1 cellular context compared by ENCODE assay signal in genomic region chr4:55395529-55396304, GRCh38.
TF ChIP-seq lines count a peak whose summit lies in the region.

TMEM165 (plus strand) TSS chr4:55395957; CDS start chr4:55396190, 233 bp downstream.

TF ChIP-seq in HEK293, 187 proteins besides CTCF, POLR2A, EP300 and RAD21 (continued from another document and continues in another):
- TF ChIP-seq ZFHX2 (tag by site-specific recombination; conservative IDR thresholded peaks at IDR 0.05): no peak
- no peak for TF ChIP-seq INSM2 (tag by site-specific recombination; IDR thresholded peaks at IDR 0.05)
- no peak for TF ChIP-seq ZNF248 (tag by site-specific recombination; IDR thresholded peaks at IDR 0.05)
- TF ChIP-seq EGR2 (tag by site-specific recombination; IDR thresholded peaks at IDR 0.05; ENCODE audit: low read depth): no peak
- no peak for TF ChIP-seq ZBTB1 (tag by site-specific recombination; IDR thresholded peaks at IDR 0.05)
- TF ChIP-seq HOXA7 (CRISPR knock-in tag; IDR thresholded peaks at IDR 0.05; ENCODE audit: borderline replicate concordance): no peak
- TF ChIP-seq BCL11A (tag by site-specific recombination; IDR thresholded peaks at IDR 0.05; ENCODE audit: low read depth): no peak
- peak; percentile 45; the same call in 1 of the 2 replicates for TF ChIP-seq ZBTB48 (tag by site-specific recombination; IDR thresholded peaks at IDR 0.05)
- no peak for TF ChIP-seq ZNF221 (tag by site-specific recombination; IDR thresholded peaks at IDR 0.05; ENCODE audit: borderline replicate concordance)
- no peak for TF ChIP-seq AEBP2 (tag by site-specific recombination; IDR thresholded peaks at IDR 0.05; ENCODE audit: borderline replicate concordance)
- peak; percentile 60 for TF ChIP-seq ZNF366 (tag by site-specific recombination; conservative IDR thresholded peaks at IDR 0.05)
- TF ChIP-seq ZNF132 (tag by site-specific recombination; IDR thresholded peaks at IDR 0.05; ENCODE audit: borderline replicate concordance): no peak
- TF ChIP-seq ZNF580 (tag by site-specific recombination; IDR thresholded peaks at IDR 0.05): no peak
- no peak for TF ChIP-seq ZNF777 (tag by site-specific recombination; IDR thresholded peaks at IDR 0.05; ENCODE audit: borderline replicate concordance)
- no peak for TF ChIP-seq ZNF560 (tag by site-specific recombination; IDR thresholded peaks at IDR 0.05; ENCODE audit: borderline replicate concordance)
- no peak for TF ChIP-seq ZNF292 (tag by site-specific recombination; IDR thresholded peaks at IDR 0.05; ENCODE audit: borderline replicate concordance, low read depth)
- TF ChIP-seq ZNF175 (tag by site-specific recombination; IDR thresholded peaks at IDR 0.05): no peak
- TF ChIP-seq ZNF148 (tag by site-specific recombination; IDR thresholded peaks at IDR 0.05; ENCODE audit: borderline replicate concordance): no peak
- no peak for TF ChIP-seq ZNF645 (tag by site-specific recombination; IDR thresholded peaks at IDR 0.05)
- TF ChIP-seq ZNF112 (tag by site-specific recombination; IDR thresholded peaks at IDR 0.05): no peak
- TF ChIP-seq ZSCAN4 (tag by site-specific recombination; IDR thresholded peaks at IDR 0.05): no peak
- TF ChIP-seq ZNF391 (tag by site-specific recombination; IDR thresholded peaks at IDR 0.05; ENCODE audit: borderline replicate concordance, low read depth): peak; percentile 21; the same call in 1 of the 2 replicates
- TF ChIP-seq GFI1B (tag by site-specific recombination; IDR thresholded peaks at IDR 0.05): no peak
- TF ChIP-seq REPIN1 (tag by site-specific recombination; IDR thresholded peaks at IDR 0.05; ENCODE audit: low read depth): no peak
- peak; percentile 80 for TF ChIP-seq SP2 (tag by site-specific recombination; IDR thresholded peaks at IDR 0.05)
- TF ChIP-seq ZNF169 (tag by site-specific recombination; IDR thresholded peaks at IDR 0.05): no peak
- TF ChIP-seq ZNF311 (tag by site-specific recombination; IDR thresholded peaks at IDR 0.05; ENCODE audit: borderline replicate concordance): no peak
- TF ChIP-seq ZNF549 (tag by site-specific recombination; IDR thresholded peaks at IDR 0.05): no peak
- TF ChIP-seq ZNF138 (tag by site-specific recombination; IDR thresholded peaks at IDR 0.05; ENCODE audit: borderline replicate concordance): no peak
- no peak for TF ChIP-seq TCF7L2 (IDR thresholded peaks at IDR 0.05; ENCODE audit: borderline replicate concordance, low read depth, low read length)
- TF ChIP-seq KLF17 (tag by site-specific recombination; IDR thresholded peaks at IDR 0.05): 0 out of 2 replicates have a peak, but pooled peaks have one; percentile 46
- TF ChIP-seq ZNF513 (tag by site-specific recombination; IDR thresholded peaks at IDR 0.05): 0 out of 2 replicates have a peak, but pooled peaks have one; percentile 18
- no peak for TF ChIP-seq TRIM28 (IDR thresholded peaks at IDR 0.05; ENCODE audit: borderline replicate concordance, low read length)
- TF ChIP-seq ZNF324 (tag by site-specific recombination; IDR thresholded peaks at IDR 0.05): no peak
- TF ChIP-seq ZNF362 (tag by site-specific recombination; IDR thresholded peaks at IDR 0.05): no peak
- no peak for TF ChIP-seq TSHZ1 (tag by site-specific recombination; IDR thresholded peaks at IDR 0.05; ENCODE audit: borderline replicate concordance)
- TF ChIP-seq PATZ1 (tag by site-specific recombination; IDR thresholded peaks at IDR 0.05): 0 out of 2 replicates have a peak, but pooled peaks have one; percentile 42
- no peak for TF ChIP-seq FEZF1 (tag by site-specific recombination; IDR thresholded peaks at IDR 0.05)
- TF ChIP-seq YY2 (tag by site-specific recombination; IDR thresholded peaks at IDR 0.05): no peak
- no peak; the same call in 1 of the 2 replicates for TF ChIP-seq KLF16 (tag by site-specific recombination; IDR thresholded peaks at IDR 0.05)
